8 cellular contexts compared by ENCODE assay signal in genomic region chr1:221439008-221439733, GRCh38.
DNase-seq lines count a peak whose midpoint lies in the region; ATAC-seq and TF ChIP-seq lines count a peak whose summit lies in the region.

No MANE protein-coding gene starts in this region.

- BruUV-seq in HCT116 (replicated peaks; lab: Mats Ljungman, UMichigan) = no TSS peak

- peak overlapping the region; percentile 24 for H2AFZ ChIP-seq in HCT116 (ENCODE audit: low read depth, low read length, poor library complexity, severe bottlenecking)

- no peaks in the 10 kb centered on the region for H3K36me3 Mint-ChIP-seq in stimulated activated memory B cell treated with anti-CD40 and anti-IgM and Interleukin-4, amounts not matched to agents 10 μg/mL and 1 μg/mL and 100 μg/mL, for 72 hours

- H3K27ac Mint-ChIP-seq in stimulated activated memory B cell treated with anti-CD40 and anti-IgM and Interleukin-4, amounts not matched to agents 10 μg/mL and 1 μg/mL and 100 μg/mL, for 72 hours = peak overlapping the region; percentile 48

- H3K27me3 ChIP-seq in HCT116 (ENCODE audit: insufficient read depth, low read length) (no peaks in the 10 kb centered on the region), kidney epithelial cell (ENCODE audit: control insufficient read depth, insufficient read depth, low read length) (no peaks in the 10 kb centered on the region)

- no peaks in the 10 kb centered on the region for H4K20me1 ChIP-seq in HCT116 (ENCODE audit: insufficient read depth)

- peaks cover 29% of the 10 kb centered on the region for H3K4me1 Mint-ChIP-seq in stimulated activated memory B cell treated with anti-CD40 and anti-IgM and Interleukin-4, amounts not matched to agents 10 μg/mL and 1 μg/mL and 100 μg/mL, for 72 hours

- H3K9me3 ChIP-seq in HCT116 (ENCODE audit: control insufficient read depth in 1 of 2, insufficient read depth in 1 of 2, low read depth in 1 of 2, low read length in 2 of 2) = no peaks in the 10 kb centered on the region

- POLR2A ChIA-PET in HCT116 (lab: Charles Lee) = no interaction called here

- no peak for TF ChIP-seq POLR2A in HCT116 (IDR thresholded peaks at IDR 0.05; ENCODE audit: borderline replicate concordance, extremely low read depth, insufficient read depth, insufficient read length)

- H3K9me3 Mint-ChIP-seq in stimulated activated memory B cell treated with anti-CD40 and anti-IgM and Interleukin-4, amounts not matched to agents 10 μg/mL and 1 μg/mL and 100 μg/mL, for 72 hours = no peaks in the 10 kb centered on the region

- ATAC-seq in HCT116 = peak; percentile 76
- ATAC-seq in stimulated activated memory B cell treated with anti-CD40 and anti-IgM and Interleukin-4, amounts not matched to agents 10 μg/mL and 1 μg/mL and 100 μg/mL, for 72 hours = peak; percentile 93

- TF ChIP-seq RAD21 in HCT116 (IDR thresholded peaks at IDR 0.05; ENCODE audit: low read depth) = no peak

- peak overlapping the region in 1 of 2 experiments; percentile 39; a peak in 2 of 4 replicates for H3K4me3 ChIP-seq in HCT116 (replicated peaks in 1 of 2; ENCODE audit: low read depth in 1 of 2, low read length in 2 of 2)
- no peak overlapping the region for H3K4me3 ChIP-seq in kidney epithelial cell (ENCODE audit: low read depth, low read length)

- intact Hi-C loops in HCT116 (cut with micrococcal nuclease) = loop anchor here (2.0 to 10.0 kb wide), 2 partner anchors 534 to 628 kb away; no protein-coding TSS in a partner anchor

- CTCF ChIA-PET in HCT116 (lab: Charles Lee) = interaction anchor here (1.0 kb wide), 1 partner anchor 39 kb away, joined by 3 read pairs; no protein-coding TSS in a partner anchor

- no peaks in the 10 kb centered on the region for H3K9me2 ChIP-seq in HCT116 (ENCODE audit: insufficient read depth)

- TF ChIP-seq CTCF in GM10266 (IDR thresholded peaks at IDR 0.05; ENCODE audit: control insufficient read depth, insufficient read depth, low read depth, missing control alignments) (no peak), HCT116 (IDR thresholded peaks at IDR 0.05 in 2 of 3, conservative IDR thresholded peaks at IDR 0.05 in 1 of 3; ENCODE audit: borderline replicate concordance in 1 of 3, insufficient read depth in 1 of 3, low read depth in 2 of 3, low read length in 2 of 3) (no peak), kidney epithelial cell (IDR thresholded peaks at IDR 0.05; ENCODE audit: insufficient read depth, low read length, poor library complexity, severe bottlenecking) (no peak)

- H3K4me1 ChIP-seq in HCT116 (ENCODE audit: control insufficient read depth in 1 of 2, insufficient read depth in 2 of 2, low read length in 2 of 2) = peaks cover 34 to 53% of the 10 kb centered on the region in 2 experiments

- RAD21 ChIA-PET in HCT116 (lab: Charles Lee; ENCODE audit: low non-redundant PET in 1 of 2, low total read pairs in 2 of 2, uncharacterized antibody in 2 of 2, unreplicated experiment in 2 of 2) = no interaction called here

- peak overlapping the region; percentile 70; the same call in 1 of the 2 replicates for H3K27ac ChIP-seq in HCT116 (ENCODE audit: low read depth, low read length)

- DNase-seq in GM10266 (ENCODE audit: extremely low spot score) = peak; percentile 5
- DNase-seq in HCT116 (ENCODE audit: low read depth, low spot score) = peak; percentile 86
- peak; percentile 26 for DNase-seq in NCI-H446 treated with DMSO at 0.1 percent for 48 hours (lab: John Stamatoyannopoulos, UW)
- peak; percentile 34 for DNase-seq in activated T-helper 1 cell treated with Interleukin-2 at 50 U/mL for 16 hours (ENCODE audit: low read depth)
- DNase-seq in kidney epithelial cell (ENCODE audit: low read depth) = peak; percentile 91
- no peak for DNase-seq in NCI-H2227 treated with DMSO at 0.1 percent for 48 hours (lab: John Stamatoyannopoulos, UW)
- no peak for DNase-seq in HuH-7 (ENCODE audit: low spot score)

- no peak overlapping the region for H3K4me3 Mint-ChIP-seq in stimulated activated memory B cell treated with anti-CD40 and anti-IgM and Interleukin-4, amounts not matched to agents 10 μg/mL and 1 μg/mL and 100 μg/mL, for 72 hours

- H3K27me3 Mint-ChIP-seq in stimulated activated memory B cell treated with anti-CD40 and anti-IgM and Interleukin-4, amounts not matched to agents 10 μg/mL and 1 μg/mL and 100 μg/mL, for 72 hours = peaks cover 9% of the 10 kb centered on the region

- H3K4me2 ChIP-seq in HCT116 (ENCODE audit: low read length) = peak overlapping the region; percentile 71

- H3K36me3 ChIP-seq in HCT116 (ENCODE audit: control insufficient read depth in 1 of 2, insufficient read depth in 2 of 2, low read length in 2 of 2) (no peaks in the 10 kb centered on the region), kidney epithelial cell (ENCODE audit: control insufficient read depth, insufficient read depth, low read length) (no peaks in the 10 kb centered on the region)

- peak overlapping the region; percentile 36 for H3K9ac ChIP-seq in HCT116 (ENCODE audit: low read length)

- no peaks in the 10 kb centered on the region for H3K79me2 ChIP-seq in HCT116 (ENCODE audit: insufficient read depth, low read length)

TF ChIP-seq in HCT116, 20 proteins besides CTCF, POLR2A, EP300 and RAD21 (continues in another document):
- peak; percentile 89 for TF ChIP-seq SP1 (IDR thresholded peaks at IDR 0.05; ENCODE audit: low read depth)
- no peak for TF ChIP-seq ELF1 (IDR thresholded peaks at IDR 0.05; ENCODE audit: borderline replicate concordance, low read depth)
- TF ChIP-seq CBX3 (IDR thresholded peaks at IDR 0.05; ENCODE audit: low read depth) = peak; percentile 83
- TF ChIP-seq, protein P1, sequence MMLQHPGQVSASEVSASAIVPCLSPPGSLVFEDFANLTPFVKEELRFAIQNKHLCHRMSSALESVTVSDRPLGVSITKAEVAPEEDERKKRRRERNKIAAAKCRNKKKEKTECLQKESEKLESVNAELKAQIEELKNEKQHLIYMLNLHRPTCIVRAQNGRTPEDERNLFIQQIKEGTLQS (IDR thresholded peaks at IDR 0.05) = no peak
- no peak for TF ChIP-seq ZNF274 (IDR thresholded peaks at IDR 0.05; ENCODE audit: low read depth, low read length)
- peak; percentile 72; the same call in 1 of the 2 replicates for TF ChIP-seq CEBPB (IDR thresholded peaks at IDR 0.05; ENCODE audit: low read depth)
- TF ChIP-seq, protein P2, sequence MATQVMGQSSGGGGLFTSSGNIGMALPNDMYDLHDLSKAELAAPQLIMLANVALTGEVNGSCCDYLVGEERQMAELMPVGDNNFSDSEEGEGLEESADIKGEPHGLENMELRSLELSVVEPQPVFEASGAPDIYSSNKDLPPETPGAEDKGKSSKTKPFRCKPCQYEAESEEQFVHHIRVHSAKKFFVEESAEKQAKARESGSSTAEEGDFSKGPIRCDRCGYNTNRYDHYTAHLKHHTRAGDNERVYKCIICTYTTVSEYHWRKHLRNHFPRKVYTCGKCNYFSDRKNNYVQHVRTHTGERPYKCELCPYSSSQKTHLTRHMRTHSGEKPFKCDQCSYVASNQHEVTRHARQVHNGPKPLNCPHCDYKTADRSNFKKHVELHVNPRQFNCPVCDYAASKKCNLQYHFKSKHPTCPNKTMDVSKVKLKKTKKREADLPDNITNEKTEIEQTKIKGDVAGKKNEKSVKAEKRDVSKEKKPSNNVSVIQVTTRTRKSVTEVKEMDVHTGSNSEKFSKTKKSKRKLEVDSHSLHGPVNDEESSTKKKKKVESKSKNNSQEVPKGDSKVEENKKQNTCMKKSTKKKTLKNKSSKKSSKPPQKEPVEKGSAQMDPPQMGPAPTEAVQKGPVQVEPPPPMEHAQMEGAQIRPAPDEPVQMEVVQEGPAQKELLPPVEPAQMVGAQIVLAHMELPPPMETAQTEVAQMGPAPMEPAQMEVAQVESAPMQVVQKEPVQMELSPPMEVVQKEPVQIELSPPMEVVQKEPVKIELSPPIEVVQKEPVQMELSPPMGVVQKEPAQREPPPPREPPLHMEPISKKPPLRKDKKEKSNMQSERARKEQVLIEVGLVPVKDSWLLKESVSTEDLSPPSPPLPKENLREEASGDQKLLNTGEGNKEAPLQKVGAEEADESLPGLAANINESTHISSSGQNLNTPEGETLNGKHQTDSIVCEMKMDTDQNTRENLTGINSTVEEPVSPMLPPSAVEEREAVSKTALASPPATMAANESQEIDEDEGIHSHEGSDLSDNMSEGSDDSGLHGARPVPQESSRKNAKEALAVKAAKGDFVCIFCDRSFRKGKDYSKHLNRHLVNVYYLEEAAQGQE (IDR thresholded peaks at IDR 0.05; ENCODE audit: low read depth) = no peak
- peak; percentile 89 for TF ChIP-seq FOSL1 (IDR thresholded peaks at IDR 0.05; ENCODE audit: low read depth)
- peak; percentile 53 for TF ChIP-seq POLR2AphosphoS5 (IDR thresholded peaks at IDR 0.05; ENCODE audit: low read depth, low read length)
- peak; percentile 70 for TF ChIP-seq TCF7L2 (IDR thresholded peaks at IDR 0.05; ENCODE audit: borderline replicate concordance, extremely low read depth, insufficient read depth, insufficient read length)
- no peak for TF ChIP-seq ZBTB33 (IDR thresholded peaks at IDR 0.05; ENCODE audit: extremely low read depth, insufficient replicate concordance, low read length)
- TF ChIP-seq SIN3A (IDR thresholded peaks at IDR 0.05; ENCODE audit: low read depth) = peak; percentile 70; the same call in 1 of the 2 replicates
- TF ChIP-seq ZFX (IDR thresholded peaks at IDR 0.05) = no peak
- no peak for TF ChIP-seq EZH2phosphoT487 (IDR thresholded peaks at IDR 0.05; ENCODE audit: borderline replicate concordance)
- no peak for TF ChIP-seq EGR1 (IDR thresholded peaks at IDR 0.05; ENCODE audit: low read depth)
- no peak for TF ChIP-seq EZH2 (IDR thresholded peaks at IDR 0.05)
- TF ChIP-seq, protein P3, sequence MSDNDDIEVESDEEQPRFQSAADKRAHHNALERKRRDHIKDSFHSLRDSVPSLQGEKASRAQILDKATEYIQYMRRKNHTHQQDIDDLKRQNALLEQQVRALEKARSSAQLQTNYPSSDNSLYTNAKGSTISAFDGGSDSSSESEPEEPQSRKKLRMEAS (IDR thresholded peaks at IDR 0.05) = peak; percentile 84
- TF ChIP-seq YY1 (IDR thresholded peaks at IDR 0.05; ENCODE audit: extremely low read depth, insufficient replicate concordance, low read depth, low read length) = no peak

Comparison
In these comparisons a context has a peak if more than half of its experiments do, and no peak if none do; other contexts are left out.
1. DNase-seq: peak in GM10266 (single experiment), HCT116 (single experiment), NCI-H446 treated with DMSO at 0.1 percent for 48 hours (single experiment), activated T-helper 1 cell treated with Interleukin-2 at 50 U/mL for 16 hours (single experiment) and kidney epithelial cell (single experiment); none in NCI-H2227 treated with DMSO at 0.1 percent for 48 hours (single experiment) and HuH-7 (single experiment).